ENCODE assay signal across 10 cellular contexts in genomic region chr14:52551205-52551604, GRCh38. TPM values are rescaled to one million over a fixed set of nuclear protein-coding genes. Genes with fewer than 3 reads are reported as not detected.
DNase-seq lines count a peak whose midpoint lies in the region; ATAC-seq, FAIRE-seq and TF ChIP-seq lines count a peak whose summit lies in the region.
"Had no signal": no experiment of that assay in that cellular context is flagged by ENCODE, and none has a peak within 500 bp of the region (broad histone marks: within the 10 kb centered on the region; RNA-seq: fewer than 3 reads in every experiment).

No MANE protein-coding gene starts in this region.

- no peak overlapping the region for H4K91ac ChIP-seq in trophoblast cell (ENCODE audit: low read depth, low read length)

- no peak overlapping the region for H2BK120ac ChIP-seq in trophoblast cell (ENCODE audit: insufficient read depth, low read length, poor library complexity)

- WGBS in trophoblast cell (ENCODE audit: extremely low coverage, insufficient coverage, insufficient read length), result no CpG with 5 or more reads among the region's 6 CpGs

- POLR2A ChIA-PET in endothelial cell of umbilical vein (lab: Charles Lee), result interaction anchor here (0.7 to 1.0 kb wide), 2 partner anchors 110 to 156 kb away, joined by 3 to 5 read pairs; no protein-coding TSS in a partner anchor

- no peak overlapping the region for H3K23ac ChIP-seq in trophoblast cell (ENCODE audit: low read length)

- intact Hi-C loops in endothelial cell of umbilical vein (cut with micrococcal nuclease), result loop anchor here (10.0 kb wide), 1 partner anchor 1886 kb away; the partner anchor contains the start of gene SAV1

- H3K4me3 ChIP-seq in OCI-LY3 (ENCODE audit: low read length), result peak overlapping the region; percentile 88
- peak overlapping the region in 1 of 3 experiments; percentile 84 for H3K4me3 ChIP-seq in endothelial cell of umbilical vein (replicated peaks in 1 of 3; ENCODE audit: insufficient read depth in 1 of 3, low read depth in 1 of 3, low read length in 3 of 3)
- H3K4me3 ChIP-seq in trophoblast cell (ENCODE audit: low read depth, low read length), result no peak overlapping the region

- in situ Hi-C loops in G401 (cut with HindIII; ENCODE audit: low sequenced_read_pairs), result loop anchor here (10.0 kb wide), 1 partner anchor 84 kb away; no protein-coding TSS in a partner anchor
- in situ Hi-C loops in KBM-7 (cut with MboI; ENCODE audit: low pct_unique_long_range_greater_than_20kb, low sequenced_read_pairs), result no loop called here

- DNase-seq in G401 (ENCODE audit: low spot score) (peak; percentile 13), endothelial cell of umbilical vein (ENCODE audit: low read depth, low spot score) (no peak), trophoblast cell (no peak), KBM-7 (no peak), NCI-H774 (lab: John Stamatoyannopoulos, UW) (no peak)
- DNase-seq: NCI-H1436 had no signal

- H3K9ac ChIP-seq in OCI-LY3 (ENCODE audit: low read length) (peak overlapping the region; percentile 74), endothelial cell of umbilical vein (replicated peaks; ENCODE audit: extremely low read depth, insufficient read depth, low read length) (no peak overlapping the region), trophoblast cell (ENCODE audit: low read length) (no peak overlapping the region)

- H4K20me1 ChIP-seq in OCI-LY3 (ENCODE audit: insufficient read depth, low read length), result no peaks in the 10 kb centered on the region
- H4K20me1 ChIP-seq in endothelial cell of umbilical vein (replicated peaks; ENCODE audit: control insufficient read depth, extremely low read depth, insufficient read depth, low read length), result no peaks in the 10 kb centered on the region

- FAIRE-seq in endothelial cell of umbilical vein (lab: Jason Lieb, UNC), result no peak

- no peak overlapping the region for H2BK5ac ChIP-seq in trophoblast cell (ENCODE audit: low read depth, low read length, poor library complexity)

- H3K4me1 ChIP-seq in OCI-LY3 (ENCODE audit: low read length) (peaks cover 11% of the 10 kb centered on the region), endothelial cell of umbilical vein (ENCODE audit: control insufficient read depth, extremely low read depth, insufficient read depth, low read length) (peaks cover 9% of the 10 kb centered on the region), trophoblast cell (ENCODE audit: control insufficient read depth in 1 of 2, insufficient read depth in 2 of 2, low read length in 2 of 2) (peaks cover 0 to 2% of the 10 kb centered on the region in 2 experiments)

- H3K27ac ChIP-seq in OCI-LY3 (ENCODE audit: low read length) (no peak overlapping the region), endothelial cell of umbilical vein (ENCODE audit: insufficient read depth, low read depth, low read length) (no peak overlapping the region), trophoblast cell (ENCODE audit: low read depth, low read length) (no peak overlapping the region)

- H4K12ac ChIP-seq in trophoblast cell (ENCODE audit: low read depth, low read length), result no peak overlapping the region

- H3K4me2 ChIP-seq in OCI-LY3 (ENCODE audit: low read length), result peak overlapping the region; percentile 80
- H3K4me2 ChIP-seq in endothelial cell of umbilical vein (ENCODE audit: insufficient read depth, low read length), result peak overlapping the region; percentile 90
- H3K4me2 ChIP-seq in trophoblast cell (ENCODE audit: low read length), result peak overlapping the region; percentile 10

- CTCF ChIA-PET in endothelial cell of umbilical vein (lab: Charles Lee), result interaction anchor here (0.6 to 2.2 kb wide), 5 partner anchors 11 to 1931 kb away, joined by 3 to 9 read pairs (median 4); no protein-coding TSS in a partner anchor

- no peak for TF ChIP-seq POLR2A in endothelial cell of umbilical vein (IDR thresholded peaks at IDR 0.05; ENCODE audit: low read depth, low read length)

- H3K4ac ChIP-seq in trophoblast cell (ENCODE audit: low read depth, low read length), result no peak overlapping the region

- H3K79me2 ChIP-seq in OCI-LY3 (ENCODE audit: low read length) (peaks cover 10% of the 10 kb centered on the region), endothelial cell of umbilical vein (ENCODE audit: control insufficient read depth, insufficient read depth, low read length) (no peaks in the 10 kb centered on the region), trophoblast cell (ENCODE audit: control insufficient read depth, insufficient read depth, low read length, poor library complexity) (no peaks in the 10 kb centered on the region)

- dilution Hi-C loops in endothelial cell of umbilical vein (cut with MboI; ENCODE audit: extremely low pct_ligation_motif_present, low sequenced_read_pairs), result no loop called here

- no peak overlapping the region for H2AK5ac ChIP-seq in trophoblast cell (ENCODE audit: low read length)

- ATAC-seq in GM18867 (IDR thresholded peaks at IDR 0.05; ENCODE audit: unreplicated experiment) (no peak), GM18909 (IDR thresholded peaks at IDR 0.05; ENCODE audit: poor library complexity, unreplicated experiment) (no peak)

- no peak for TF ChIP-seq CTCF in OCI-LY3 (IDR thresholded peaks at IDR 0.05; ENCODE audit: low read depth, low read length)
- TF ChIP-seq CTCF in endothelial cell of umbilical vein (IDR thresholded peaks at IDR 0.05; ENCODE audit: extremely low read depth in 1 of 2, insufficient read depth in 1 of 2, low read depth in 1 of 2, low read length in 2 of 2), result no peak

- H2AFZ ChIP-seq in OCI-LY3 (ENCODE audit: low read depth, low read length) (no peak overlapping the region), endothelial cell of umbilical vein (ENCODE audit: low read depth, low read length) (peak overlapping the region; percentile 79), trophoblast cell (ENCODE audit: insufficient read depth, low read length, poor library complexity) (no peak overlapping the region)

- H2BK12ac ChIP-seq in trophoblast cell (ENCODE audit: low read length), result no peak overlapping the region

- no peak overlapping the region for H4K8ac ChIP-seq in trophoblast cell (ENCODE audit: low read depth, low read length)

- no TSS peak for BruUV-seq in endothelial cell of umbilical vein (replicated peaks; lab: Mats Ljungman, UMichigan)

- H3K9me3 ChIP-seq in OCI-LY3 (ENCODE audit: insufficient read depth, low read length) (no peaks in the 10 kb centered on the region), endothelial cell of umbilical vein (replicated peaks; ENCODE audit: control insufficient read depth, insufficient read depth, low read length) (no peaks in the 10 kb centered on the region), trophoblast cell (ENCODE audit: insufficient read depth, low read depth, low read length) (no peaks in the 10 kb centered on the region)
- H3K9me3 ChIP-seq: adrenal gland had no signal

- no peaks in the 10 kb centered on the region for H3K9me1 ChIP-seq in endothelial cell of umbilical vein (replicated peaks; ENCODE audit: control insufficient read depth, extremely low read depth, insufficient read depth, low read length)

- H3K79me1 ChIP-seq in trophoblast cell (ENCODE audit: low read length), result no peaks in the 10 kb centered on the region

- no peaks in the 10 kb centered on the region for H3K36me3 ChIP-seq in OCI-LY3 (replicated peaks; ENCODE audit: low read depth, low read length)
- H3K36me3 ChIP-seq in endothelial cell of umbilical vein (ENCODE audit: control insufficient read depth in 2 of 2, extremely low read depth in 1 of 2, insufficient read depth in 2 of 2, low read length in 2 of 2), result no peaks in the 10 kb centered on the region
- no peaks in the 10 kb centered on the region for H3K36me3 ChIP-seq in trophoblast cell (ENCODE audit: control insufficient read depth in 1 of 2, insufficient read depth in 2 of 2, low read length in 2 of 2)
- H3K36me3 ChIP-seq: adrenal gland had no signal

- H3K14ac ChIP-seq in trophoblast cell (ENCODE audit: low read length), result no peak overlapping the region

- H3K27me3 ChIP-seq in OCI-LY3 (ENCODE audit: low read depth, low read length), result peaks cover 3% of the 10 kb centered on the region; the same call in 1 of the 2 replicates
- no peaks in the 10 kb centered on the region for H3K27me3 ChIP-seq in endothelial cell of umbilical vein (ENCODE audit: control insufficient read depth in 2 of 2, insufficient read depth in 2 of 2, low read length in 2 of 2)
- no peaks in the 10 kb centered on the region for H3K27me3 ChIP-seq in trophoblast cell (ENCODE audit: insufficient read depth, low read length)
- H3K27me3 ChIP-seq: adrenal gland had no signal

- H3K18ac ChIP-seq in trophoblast cell (ENCODE audit: low read length), result no peak overlapping the region

TF ChIP-seq in endothelial cell of umbilical vein, 7 proteins besides CTCF, POLR2A, EP300 and RAD21 (continues in another document):
- no peak for TF ChIP-seq POLR2AphosphoS5 (IDR thresholded peaks at IDR 0.05; ENCODE audit: insufficient read depth, low read depth, low read length)
- TF ChIP-seq EZH2 (IDR thresholded peaks at IDR 0.05; ENCODE audit: borderline replicate concordance, low read depth, low read length, severe bottlenecking), result no peak
- no peak for TF ChIP-seq JUN (IDR thresholded peaks at IDR 0.05; ENCODE audit: borderline replicate concordance, insufficient read depth, insufficient read length, low read depth)

RNA-seq across cellular contexts. Expression of gene TXNDC16, which starts 1.1 kb away (rescaled TPM):
- total RNA-seq in G401 (2014; rRNA removed; shearing (Covaris generic)), result 10.8 and 17.1 TPM in 2 replicates
- total RNA-seq in endothelial cell of umbilical vein, result 4.5 and 4.8 TPM in 2 replicates
- 2.1 and 2.3 TPM in 2 replicates for polyA plus RNA-seq in endothelial cell of umbilical vein
- 2.3 and 2.6 TPM in 2 replicates for polyA plus RNA-seq in endothelial cell of umbilical vein (2011; cell fraction: cytosol; rRNA removed)
- 3.2 and 3.9 TPM in 2 replicates for polyA plus RNA-seq in endothelial cell of umbilical vein (2011; cell fraction: nucleus; rRNA removed)
- polyA plus RNA-seq in endothelial cell of umbilical vein (2012), result 2.3 and 3.3 TPM in 2 replicates
- polyA minus RNA-seq in endothelial cell of umbilical vein, result 2.5 and 5.4 TPM in 2 replicates
- 10.8 TPM for polyA minus RNA-seq in endothelial cell of umbilical vein (2011; cell fraction: cytosol; rRNA and poly(A)+ RNA removed)
- 3.9 and 4.1 TPM in 2 replicates for polyA minus RNA-seq in endothelial cell of umbilical vein (2011; cell fraction: nucleus; rRNA and poly(A)+ RNA removed)
- 3.2 and 3.4 TPM in 2 replicates for polyA plus RNA-seq in trophoblast cell (2013)

RNA-seq across cellular contexts. Expression of gene GPR137C, which starts 1.4 kb away (rescaled TPM):
- 2.5 and 7.8 TPM in 2 replicates for total RNA-seq in G401 (2014; rRNA removed; shearing (Covaris generic))
- 3.8 and 5.7 TPM in 2 replicates for total RNA-seq in endothelial cell of umbilical vein
- polyA plus RNA-seq in endothelial cell of umbilical vein, result 1.5 TPM in 2 replicates
- 0.92 and 1.1 TPM in 2 replicates for polyA plus RNA-seq in endothelial cell of umbilical vein (2011; cell fraction: cytosol; rRNA removed)
- polyA plus RNA-seq in endothelial cell of umbilical vein (2011; cell fraction: nucleus; rRNA removed), result 4.6 and 4.7 TPM in 2 replicates
- polyA plus RNA-seq in endothelial cell of umbilical vein (2012), result 0.82 and 1.3 TPM in 2 replicates
- 2.4 and 3.6 TPM in 2 replicates for polyA minus RNA-seq in endothelial cell of umbilical vein
- 1.6 TPM for polyA minus RNA-seq in endothelial cell of umbilical vein (2011; cell fraction: cytosol; rRNA and poly(A)+ RNA removed)
- polyA minus RNA-seq in endothelial cell of umbilical vein (2011; cell fraction: nucleus; rRNA and poly(A)+ RNA removed), result 3.8 and 4.5 TPM in 2 replicates
- polyA plus RNA-seq in trophoblast cell (2013), result 1.4 and 1.6 TPM in 2 replicates

Comparison
In these comparisons a context has a peak if more than half of its experiments do, and no peak if none do; other contexts are left out.
1. H3K4me2 ChIP-seq: peak in every context shown above with its lines; median percentile 90 in endothelial cell of umbilical vein; 80 in OCI-LY3; 10 in trophoblast cell.